ENCODE assay signal across 14 cellular contexts in genomic region chr6:7787137-7787575, GRCh38.
DNase-seq lines count a peak whose midpoint lies in the region; ATAC-seq and TF ChIP-seq lines count a peak whose summit lies in the region.
"Had no signal": no experiment of that assay in that cellular context is flagged by ENCODE, and none has a peak within 500 bp of the region (broad histone marks: within the 10 kb centered on the region; RNA-seq: fewer than 3 reads in every experiment).

No MANE protein-coding gene starts in this region.

- DNase-seq in esophagus muscularis mucosa (ENCODE audit: extremely low spot score) (no peak), lung (ENCODE audit: low spot score) (peak; percentile 35), thyroid gland (peak; percentile 13 to 41), NCI-H2196 treated with DMSO at 0.1 percent for 48 hours (lab: John Stamatoyannopoulos, UW; ENCODE audit: unreplicated experiment) (no peak)
- DNase-seq in stimulated activated CD4-positive, alpha-beta T cell treated with anti-CD3 and anti-CD28 coated beads, Interleukin-2, amount 100 ng/mL, for 48 hours = no peak
- no peak for DNase-seq in activated CD8-positive, alpha-beta memory T cell treated with anti-CD3 and anti-CD28 coated beads for 24 hours
- DNase-seq: activated CD4-positive, alpha-beta T cell treated with anti-CD3 and anti-CD28 coated beads for 48 hours; NCI-H1105 treated with DMSO at 0.1 percent for 48 hours; NCI-H748 treated with DMSO at 0.1 percent for 48 hours; SW 1271 had no signal

- no peak for TF ChIP-seq RAD21 in Ishikawa (IDR thresholded peaks at IDR 0.05; ENCODE audit: low read depth)

- H3K4me3 ChIP-seq in esophagus muscularis mucosa = peak overlapping the region in 2 of 4 donors; percentile 5 to 40
- H3K4me3 ChIP-seq in lung = no peak overlapping the region
- H3K4me3 ChIP-seq in thyroid gland (replicated peaks in 1 of 3) = no peak overlapping the region
- H3K4me3 ChIP-seq: dorsolateral prefrontal cortex had no signal

- TF ChIP-seq POLR2A in esophagus muscularis mucosa (IDR thresholded peaks at IDR 0.05; ENCODE audit: low read depth) = no peak
- TF ChIP-seq POLR2A in thyroid gland (IDR thresholded peaks at IDR 0.05) = no peak

- H3K9me3 ChIP-seq in esophagus muscularis mucosa = no peaks in the 10 kb centered on the region
- H3K9me3 ChIP-seq in lung (ENCODE audit: control insufficient read depth in 2 of 2, insufficient read depth in 1 of 2, low read length in 1 of 2) = no peaks in the 10 kb centered on the region
- H3K9me3 ChIP-seq in thyroid gland = no peaks in the 10 kb centered on the region

- peak; percentile 53 for ATAC-seq in lung (ENCODE audit: insufficient read depth, low FRiP score)
- no peak for ATAC-seq in HG03025 (IDR thresholded peaks at IDR 0.05; ENCODE audit: low FRiP score, unreplicated experiment)
- ATAC-seq: natural killer cell treated with Interleukin-12 subunit alpha and Interleukin-12 subunit beta and Interleukin-15 and Interleukin-18, amount 100 ng/mL, for 72 hours had no signal

- intact Hi-C loops in esophagus muscularis mucosa (cut with DNase I) = loop anchor here (5.0 kb wide), 1 partner anchor 60 kb away; the partner anchor contains the start of gene BMP6
- intact Hi-C loops in thyroid gland (cut with DNase I) = no loop called here

- H3K4me1 ChIP-seq in esophagus muscularis mucosa = peaks cover 10 to 43% (median 39%) of the 10 kb centered on the region in 4 donors
- H3K4me1 ChIP-seq in lung (ENCODE audit: control insufficient read depth in 2 of 2, insufficient read depth in 2 of 2, low read length in 2 of 2) = peaks cover 0 to 2% of the 10 kb centered on the region in 2 donors
- peaks cover 25% of the 10 kb centered on the region in 2 donors for H3K4me1 ChIP-seq in thyroid gland

- no peaks in the 10 kb centered on the region for H3K36me3 ChIP-seq in esophagus muscularis mucosa
- no peaks in the 10 kb centered on the region for H3K36me3 ChIP-seq in lung (ENCODE audit: control insufficient read depth in 2 of 2, insufficient read depth in 2 of 2, low read length in 2 of 2)
- H3K36me3 ChIP-seq in thyroid gland = no peaks in the 10 kb centered on the region

- H3K27ac ChIP-seq in esophagus muscularis mucosa (replicated peaks in 1 of 4) (peak overlapping the region; percentile 44 to 80 (median 72)), lung (ENCODE audit: low read depth in 1 of 2, low read length in 1 of 2) (no peak overlapping the region), thyroid gland (no peak overlapping the region)
- H3K27ac ChIP-seq: dorsolateral prefrontal cortex had no signal

- TF ChIP-seq CTCF in esophagus muscularis mucosa (IDR thresholded peaks at IDR 0.05) (no peak), lung (IDR thresholded peaks at IDR 0.05; ENCODE audit: control extremely low read depth, extremely low read depth) (no peak), thyroid gland (IDR thresholded peaks at IDR 0.05) (no peak)

- TF ChIP-seq EP300 in Ishikawa (IDR thresholded peaks at IDR 0.05; ENCODE audit: borderline replicate concordance) = no peak
- no peak for TF ChIP-seq EP300 in esophagus muscularis mucosa (IDR thresholded peaks at IDR 0.05)

- WGBS in esophagus muscularis mucosa = 20% methylated on average over 5 of the region's 5 CpGs
- WGBS in lung, 2 donors = 49 to 77% methylated on average over 5 of the region's 5 CpGs
- WGBS in thyroid gland, 2 donors = 31 to 35% methylated on average over 5 of the region's 5 CpGs

- H3K27me3 ChIP-seq in esophagus muscularis mucosa (no peaks in the 10 kb centered on the region), lung (ENCODE audit: control insufficient read depth, insufficient read depth) (no peaks in the 10 kb centered on the region), thyroid gland (no peaks in the 10 kb centered on the region)

TF ChIP-seq in Ishikawa, 13 proteins besides CTCF, POLR2A, EP300 and RAD21:
- no peak for TF ChIP-seq FOXM1 (IDR thresholded peaks at IDR 0.05; ENCODE audit: borderline replicate concordance, low read depth)
- TF ChIP-seq USF1 (IDR thresholded peaks at IDR 0.05) = no peak
- TF ChIP-seq CEBPB (IDR thresholded peaks at IDR 0.05) = 0 out of 2 replicates have a peak, but pooled peaks have one; percentile 9

Comparison
In these comparisons a context has a peak if more than half of its experiments do, and no peak if none do; other contexts are left out.
1. DNase-seq: peak in lung (single experiment) and thyroid gland (2 of 2); none in esophagus muscularis mucosa (single experiment), stimulated activated CD4-positive, alpha-beta T cell treated with anti-CD3 and anti-CD28 coated beads, Interleukin-2, amount 100 ng/mL, for 48 hours (0 of 2), activated CD8-positive, alpha-beta memory T cell treated with anti-CD3 and anti-CD28 coated beads for 24 hours (single experiment) and NCI-H2196 treated with DMSO at 0.1 percent for 48 hours (single experiment).
2. H3K27ac ChIP-seq: peak in esophagus muscularis mucosa (4 of 4); none in lung (0 of 2) and thyroid gland (0 of 3).